In the genomic region with DNA sequence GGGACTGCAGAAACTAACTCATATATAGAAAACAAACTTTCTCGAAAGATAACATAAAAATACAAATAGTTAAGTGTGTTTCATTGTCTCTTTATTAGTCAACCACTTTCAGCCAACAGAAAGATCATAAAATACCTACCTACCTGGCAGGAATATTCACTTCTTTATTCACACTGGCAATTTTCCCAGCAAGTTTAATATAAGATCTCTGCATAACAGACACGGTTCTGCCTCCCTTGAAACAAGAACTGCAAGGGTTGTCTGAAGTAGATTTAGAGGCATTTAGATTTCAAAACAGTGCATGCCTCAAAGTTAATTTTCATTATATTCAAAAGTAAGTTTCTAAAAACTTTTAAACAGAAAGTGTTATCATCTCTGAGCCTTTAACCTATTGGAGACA, we compare ENCODE assay signal across 27 cellular contexts. TPM values are rescaled to one million over a fixed set of nuclear protein-coding genes. Genes with fewer than 3 reads are reported as not detected.
DNase-seq lines count a peak whose midpoint lies in the region; ATAC-seq and TF ChIP-seq lines count a peak whose summit lies in the region.
"Had no signal": no experiment of that assay in that cellular context is flagged by ENCODE, and none has a peak within 500 bp of the region (broad histone marks: within the 10 kb centered on the region; RNA-seq: fewer than 3 reads in every experiment).

No MANE protein-coding gene starts in this region.

- no peaks in the 10 kb centered on the region for H3K9me3 Mint-ChIP-seq in activated CD8-positive, alpha-beta memory T cell treated with anti-CD3 and anti-CD28 coated beads, Interleukin-2, amount 10 ng/mL, durations not matched to agents 7 days and 5 days (ENCODE audit: low read depth)
- H3K9me3 Mint-ChIP-seq: activated CD4-positive, alpha-beta memory T cell treated with anti-CD3 and anti-CD28 coated beads, Interleukin-2, amount 10 ng/mL, durations not matched to agents 7 days and 5 days; activated naive CD4-positive, alpha-beta T cell treated with anti-CD3 and anti-CD28 coated beads, Interleukin-2, amount 50 U/mL, for 24 hours; activated T-helper 2 cell treated with anti-CD3 and anti-CD28 coated beads, Interferon-gamma antibody, Interleukin-2, Interleukin-4, amounts not matched to agents 10 μg/mL and 5 μg/mL and 100 μg/mL, durations not matched to agents 14 hours and 24 hours and 36 hours; CD4-positive, CD25-positive, alpha-beta regulatory T cell; nephron progenitor cell had no signal

- H3K9me3 ChIP-seq in cardiac muscle cell (ENCODE audit: low read depth) (no peaks in the 10 kb centered on the region), heart right ventricle (no peaks in the 10 kb centered on the region), esophagus muscularis mucosa (no peaks in the 10 kb centered on the region), muscle layer of colon (ENCODE audit: low read length) (no peaks in the 10 kb centered on the region), transverse colon (no peaks in the 10 kb centered on the region)
- H3K9me3 ChIP-seq: MG63, Peyer's patch, uterus had no signal

- H3K36me3 ChIP-seq in cardiac muscle cell (no peaks in the 10 kb centered on the region), heart right ventricle (no peaks in the 10 kb centered on the region), esophagus muscularis mucosa (no peaks in the 10 kb centered on the region), muscle layer of colon (ENCODE audit: insufficient read depth, low read length) (no peaks in the 10 kb centered on the region), transverse colon (no peaks in the 10 kb centered on the region)
- H3K36me3 ChIP-seq: brain microvascular endothelial cell, MG63, Peyer's patch, uterus had no signal

- no peak for TF ChIP-seq POLR2A in esophagus muscularis mucosa (IDR thresholded peaks at IDR 0.05; ENCODE audit: low read depth)
- no peak for TF ChIP-seq POLR2A in transverse colon (IDR thresholded peaks at IDR 0.05)

- peaks cover 51% of the 10 kb centered on the region for H3K4me1 ChIP-seq in cardiac muscle cell (ENCODE audit: low read depth)
- peaks cover 11 to 99% (median 88%) of the 10 kb centered on the region in 9 donors for H3K4me1 ChIP-seq in heart right ventricle
- peaks cover 78 to 100% (median 98%) of the 10 kb centered on the region in 4 donors for H3K4me1 ChIP-seq in esophagus muscularis mucosa
- peaks cover 91% of the 10 kb centered on the region for H3K4me1 ChIP-seq in muscle layer of colon (ENCODE audit: insufficient read depth, low read length)
- H3K4me1 ChIP-seq in transverse colon = peaks cover 29 to 100% (median 83%) of the 10 kb centered on the region in 4 donors

- no peak for DNase-seq in cardiac muscle cell (ENCODE audit: low read depth in 1 of 2, low spot score in 1 of 2)
- DNase-seq in heart right ventricle = no peak
- no peak for DNase-seq in esophagus muscularis mucosa (ENCODE audit: extremely low spot score)
- no peak for DNase-seq in transverse colon
- DNase-seq in NCI-H187 treated with DMSO at 0.1 percent for 48 hours (lab: John Stamatoyannopoulos, UW) = no peak
- DNase-seq in activated CD8-positive, alpha-beta memory T cell treated with anti-CD3 and anti-CD28 coated beads, Interleukin-2, amount 10 ng/mL, durations not matched to agents 7 days and 5 days = no peak
- DNase-seq: 8988T; activated CD4-positive, alpha-beta memory T cell treated with anti-CD3 and anti-CD28 coated beads, Interleukin-2, amount 10 ng/mL, durations not matched to agents 7 days and 5 days; amygdala; brain microvascular endothelial cell; CD4-positive, CD25-positive, alpha-beta regulatory T cell; GOT3; MG63; NCI-H2029; NCI-H526; nephron progenitor cell; NK-92 treated with Interleukin-12 subunit alpha and Interleukin-12 subunit beta, amount 100 ng/mL, for 24 hours; Peyer's patch; SHP77 treated with DMSO at 0.1 percent for 48 hours; small intestine; stimulated activated naive CD8-positive, alpha-beta T cell treated with anti-CD3 and anti-CD28 coated beads, Interleukin-15, Interleukin-2, amounts not matched to agents 100 U/mL and 50 U/mL, for 24 hours; T-helper 2 cell; uterus had no signal

- peaks cover 2% of the 10 kb centered on the region for H3K36me3 Mint-ChIP-seq in activated CD8-positive, alpha-beta memory T cell treated with anti-CD3 and anti-CD28 coated beads, Interleukin-2, amount 10 ng/mL, durations not matched to agents 7 days and 5 days
- H3K36me3 Mint-ChIP-seq: activated naive CD4-positive, alpha-beta T cell treated with anti-CD3 and anti-CD28 coated beads, Interleukin-2, amount 50 U/mL, for 24 hours; CD4-positive, CD25-positive, alpha-beta regulatory T cell had no signal

- in situ Hi-C loops in transverse colon (cut with MboI; ENCODE audit: low pct_ligation_motif_present in 1 of 4, low pct_unique_long_range_greater_than_20kb in 1 of 4, low sequenced_read_pairs in 3 of 4) = no loop called here

- H3K27me3 Mint-ChIP-seq in activated CD8-positive, alpha-beta memory T cell treated with anti-CD3 and anti-CD28 coated beads, Interleukin-2, amount 10 ng/mL, durations not matched to agents 7 days and 5 days = no peaks in the 10 kb centered on the region
- H3K27me3 Mint-ChIP-seq: activated CD4-positive, alpha-beta memory T cell treated with anti-CD3 and anti-CD28 coated beads, Interleukin-2, amount 10 ng/mL, durations not matched to agents 7 days and 5 days; activated naive CD4-positive, alpha-beta T cell treated with anti-CD3 and anti-CD28 coated beads, Interleukin-2, amount 50 U/mL, for 24 hours; CD4-positive, CD25-positive, alpha-beta regulatory T cell had no signal

- TF ChIP-seq CTCF in cardiac muscle cell (IDR thresholded peaks at IDR 0.05; ENCODE audit: low read depth, low read length) (no peak), heart right ventricle (IDR thresholded peaks at IDR 0.05) (no peak), esophagus muscularis mucosa (IDR thresholded peaks at IDR 0.05) (no peak), transverse colon (IDR thresholded peaks at IDR 0.05) (no peak)

- CTCF ChIA-PET in activated CD8-positive, alpha-beta memory T cell treated with anti-CD3 and anti-CD28 coated beads, Interleukin-2, amount 10 ng/mL, durations not matched to agents 7 days and 5 days (lab: Charles Lee) = interaction anchor here (1.0 to 1.2 kb wide), 2 partner anchors 9 to 11 kb away, joined by 3 to 4 read pairs; no protein-coding TSS in a partner anchor

- H3K27ac ChIP-seq in cardiac muscle cell = peak overlapping the region; percentile 28
- peak overlapping the region in 1 of 10 donors; percentile 3 for H3K27ac ChIP-seq in heart right ventricle
- H3K27ac ChIP-seq in esophagus muscularis mucosa (replicated peaks in 1 of 4) = peak overlapping the region; percentile 62 to 99 (median 96)
- H3K27ac ChIP-seq in muscle layer of colon (ENCODE audit: low read depth, low read length) = no peak overlapping the region
- H3K27ac ChIP-seq in transverse colon = peak overlapping the region in 3 of 4 donors; percentile 15 to 37 (median 37)
- H3K27ac ChIP-seq: brain microvascular endothelial cell, Peyer's patch had no signal

- WGBS in heart right ventricle, 2 donors = 55 to 58% methylated on average over 2 of the region's 2 CpGs
- WGBS in esophagus muscularis mucosa = 42% methylated on average over 2 of the region's 2 CpGs
- WGBS in transverse colon (ENCODE audit: low coverage in 1 of 2), 2 donors = 19 to 39% methylated on average over 2 of the region's 2 CpGs

- H3K27me3 ChIP-seq in cardiac muscle cell (no peaks in the 10 kb centered on the region), heart right ventricle (no peaks in the 10 kb centered on the region), esophagus muscularis mucosa (no peaks in the 10 kb centered on the region), muscle layer of colon (ENCODE audit: control insufficient read depth in 1 of 2, insufficient read depth in 2 of 2, low read length in 2 of 2) (no peaks in the 10 kb centered on the region), transverse colon (no peaks in the 10 kb centered on the region)
- H3K27me3 ChIP-seq: brain microvascular endothelial cell, MG63, Peyer's patch, uterus had no signal

- ATAC-seq in heart right ventricle (no peak), GM19023 (IDR thresholded peaks at IDR 0.05; ENCODE audit: unreplicated experiment) (no peak)
- ATAC-seq in activated CD8-positive, alpha-beta memory T cell treated with anti-CD3 and anti-CD28 coated beads, Interleukin-2, amount 10 ng/mL, durations not matched to agents 7 days and 5 days = no peak
- ATAC-seq: stimulated activated naive CD8-positive, alpha-beta T cell treated with anti-CD3 and anti-CD28 coated beads, Interleukin-15, Interleukin-2, amounts not matched to agents 100 U/mL and 50 U/mL, for 24 hours had no signal

- TF ChIP-seq EP300 in esophagus muscularis mucosa (IDR thresholded peaks at IDR 0.05) (no peak), transverse colon (IDR thresholded peaks at IDR 0.05; ENCODE audit: low read depth) (no peak)

- peaks cover 39% of the 10 kb centered on the region for H3K4me1 Mint-ChIP-seq in activated CD8-positive, alpha-beta memory T cell treated with anti-CD3 and anti-CD28 coated beads, Interleukin-2, amount 10 ng/mL, durations not matched to agents 7 days and 5 days

- H3K9ac ChIP-seq in muscle layer of colon (ENCODE audit: low read length) = peak overlapping the region; percentile 7

- H3K4me3 ChIP-seq in cardiac muscle cell (no peak overlapping the region), heart right ventricle (no peak overlapping the region), esophagus muscularis mucosa (no peak overlapping the region), muscle layer of colon (ENCODE audit: low read depth in 1 of 2, low read length in 2 of 2) (no peak overlapping the region), transverse colon (no peak overlapping the region)
- H3K4me3 ChIP-seq: MG63, Peyer's patch, uterus had no signal

- H3K27ac Mint-ChIP-seq in activated CD8-positive, alpha-beta memory T cell treated with anti-CD3 and anti-CD28 coated beads, Interleukin-2, amount 10 ng/mL, durations not matched to agents 7 days and 5 days = no peak overlapping the region
- H3K27ac Mint-ChIP-seq: activated CD4-positive, alpha-beta memory T cell treated with anti-CD3 and anti-CD28 coated beads, Interleukin-2, amount 10 ng/mL, durations not matched to agents 7 days and 5 days; activated T-helper 2 cell treated with anti-CD3 and anti-CD28 coated beads, Interferon-gamma antibody, Interleukin-2, Interleukin-4, amounts not matched to agents 10 μg/mL and 5 μg/mL and 100 μg/mL, durations not matched to agents 14 hours and 24 hours and 36 hours; CD4-positive, CD25-positive, alpha-beta regulatory T cell; nephron progenitor cell had no signal

- intact Hi-C loops in heart right ventricle (cut with DNase I) = no loop called here
- intact Hi-C loops in esophagus muscularis mucosa (cut with DNase I) = no loop called here
- intact Hi-C loops in transverse colon (cut with DNase I; ENCODE audit: low total_unique reads) = no loop called here

- H3K4me3 Mint-ChIP-seq in activated CD8-positive, alpha-beta memory T cell treated with anti-CD3 and anti-CD28 coated beads, Interleukin-2, amount 10 ng/mL, durations not matched to agents 7 days and 5 days = no peak overlapping the region
- H3K4me3 Mint-ChIP-seq: activated CD4-positive, alpha-beta memory T cell treated with anti-CD3 and anti-CD28 coated beads, Interleukin-2, amount 10 ng/mL, durations not matched to agents 7 days and 5 days; activated naive CD4-positive, alpha-beta T cell treated with anti-CD3 and anti-CD28 coated beads, Interleukin-2, amount 50 U/mL, for 24 hours; nephron progenitor cell had no signal

RNA-seq across cellular contexts. Expression of gene NPTN, which starts 7.1 kb away (rescaled TPM):
- 243 and 360 TPM in 2 replicates for total RNA-seq in cardiac muscle cell
- polyA plus RNA-seq in cardiac muscle cell = 256 and 375 TPM in 2 replicates
- total RNA-seq in heart right ventricle = 100 to 1,000 TPM; 167 to 212 (median 188) TPM
- 100 to 1,000 TPM in 1 of 2 donors, 10 to 100 TPM in 1; 89.9 to 121 TPM for polyA plus RNA-seq in heart right ventricle
- total RNA-seq in esophagus muscularis mucosa = 100 to 1,000 TPM; 218 to 281 (median 246) TPM
- 100 to 1,000 TPM in 3 of 4 donors, 10 to 100 TPM in 1; 77.8 to 187 (median 135) TPM for total RNA-seq in transverse colon
- 10 to 100 TPM; 45.5 to 54.0 TPM for total RNA-seq in activated CD8-positive, alpha-beta memory T cell treated with anti-CD3 and anti-CD28 coated beads, Interleukin-2, amount 10 ng/mL, durations not matched to agents 7 days and 5 days

RNA-seq across cellular contexts. Expression of gene CD276, which starts 58.1 kb away (rescaled TPM):
- total RNA-seq in cardiac muscle cell = 119 and 172 TPM in 2 replicates
- polyA plus RNA-seq in cardiac muscle cell = 127 and 146 TPM in 2 replicates
- total RNA-seq in heart right ventricle = 10 to 100 TPM; 26.5 to 77.1 (median 38.1) TPM
- polyA plus RNA-seq in heart right ventricle = 10 to 100 TPM; 34.2 to 45.1 TPM
- 10 to 100 TPM; 31.8 to 58.1 (median 40.1) TPM for total RNA-seq in esophagus muscularis mucosa
- total RNA-seq in transverse colon = 100 to 1,000 TPM in 1 of 4 donors, 10 to 100 TPM in 3; 26.8 to 110 (median 45.7) TPM
- 1 to 10 TPM in 1 of 2 experiments, not detected in 1; 3.7 TPM for total RNA-seq in activated CD8-positive, alpha-beta memory T cell treated with anti-CD3 and anti-CD28 coated beads, Interleukin-2, amount 10 ng/mL, durations not matched to agents 7 days and 5 days
- total RNA-seq: CD4-positive, CD25-positive, alpha-beta regulatory T cell had no signal
- polyA plus RNA-seq: CD4-positive, CD25-positive, alpha-beta regulatory T cell had no signal

Comparison
In these comparisons a context has a peak if more than half of its experiments do, and no peak if none do; other contexts are left out.
1. RNA of gene CD276, which starts 58.1 kb away (total RNA-seq): 119 to 172 TPM in cardiac muscle cell, 26.8 to 110 TPM in transverse colon, 31.8 to 58.1 TPM in esophagus muscularis mucosa and 26.5 to 77.1 TPM in heart right ventricle; 3.7 TPM in activated CD8-positive, alpha-beta memory T cell treated with anti-CD3 and anti-CD28 coated beads, Interleukin-2, amount 10 ng/mL, durations not matched to agents 7 days and 5 days; every median in the first group is over 4 times any median in the second.